11 cellular contexts compared by ENCODE assay signal in genomic region chr10:114684822-114685209, GRCh38. TPM values are rescaled to one million over a fixed set of nuclear protein-coding genes. Genes with fewer than 3 reads are reported as not detected.
DNase-seq lines count a peak whose midpoint lies in the region; ATAC-seq and TF ChIP-seq lines count a peak whose summit lies in the region.
"Had no signal": no experiment of that assay in that cellular context is flagged by ENCODE, and none has a peak within 500 bp of the region (broad histone marks: within the 10 kb centered on the region; RNA-seq: fewer than 3 reads in every experiment).

No MANE protein-coding gene starts in this region.

- H3K4me3 ChIP-seq in Panc1 (ENCODE audit: low read depth in 2 of 2, low read length in 2 of 2) = peak overlapping the region; percentile 48 to 55
- no peak overlapping the region for H3K4me3 ChIP-seq in muscle layer of duodenum (ENCODE audit: low read depth in 1 of 2, low read length in 2 of 2)

- in situ Hi-C loops in ACHN (cut with HindIII; ENCODE audit: low pct_ligation_motif_present, low pct_unique_long_range_greater_than_20kb, low sequenced_read_pairs) = no loop called here
- in situ Hi-C loops in Panc1 (cut with HindIII; ENCODE audit: low pct_unique_long_range_greater_than_20kb, low sequenced_read_pairs) = no loop called here

- TF ChIP-seq CTCF in Panc1 (IDR thresholded peaks at IDR 0.05) = no peak

- POLR2A ChIA-PET in Panc1 (lab: Charles Lee) = interaction anchor here (0.6 to 1.5 kb wide), 3 partner anchors 13 to 536 kb away, joined by 3 to 6 read pairs (median 5); no protein-coding TSS in a partner anchor

- CTCF ChIA-PET in Panc1 (lab: Charles Lee) = interaction anchor here (1.6 kb wide), 1 partner anchor 10 kb away, joined by 5 read pairs; no protein-coding TSS in a partner anchor

- DNase-seq in ACHN = peak; percentile 92
- no peak for DNase-seq in Panc1 (ENCODE audit: low read depth, low spot score)
- DNase-seq in activated CD8-positive, alpha-beta memory T cell treated with anti-CD3 and anti-CD28 coated beads, Interleukin-2, amount 50 U/mL, for 4 hours = no peak
- DNase-seq in effector CD4-positive, alpha-beta T cell = no peak
- no peak for DNase-seq in germinal center (ENCODE audit: low spot score)
- DNase-seq in stimulated activated CD4-positive, alpha-beta T cell treated with anti-CD3 and anti-CD28 coated beads, Interleukin-15, amount 100 ng/mL, for 24 hours = no peak
- DNase-seq: T-helper 1 cell had no signal

- H3K27me3 ChIP-seq in Panc1 (ENCODE audit: control insufficient read depth, insufficient read depth, low read length) (no peaks in the 10 kb centered on the region), muscle layer of duodenum (ENCODE audit: low read depth, low read length) (no peaks in the 10 kb centered on the region)

- intact Hi-C loops in Panc1 (cut with micrococcal nuclease; ENCODE audit: unreplicated experiment) = loop anchor here (5.0 kb wide), 1 partner anchor 53 kb away; no protein-coding TSS in a partner anchor

- H3K36me3 ChIP-seq in Panc1 (ENCODE audit: control insufficient read depth, insufficient read depth, low read length) (no peaks in the 10 kb centered on the region), muscle layer of duodenum (ENCODE audit: control insufficient read depth in 1 of 2, insufficient read depth in 2 of 2, low read length in 2 of 2) (no peaks in the 10 kb centered on the region)

- H3K27ac ChIP-seq in Panc1 (ENCODE audit: low read length) (peak overlapping the region; percentile 100), muscle layer of duodenum (ENCODE audit: low read length) (peak overlapping the region; percentile 83)
- H3K27ac ChIP-seq: C4-2B, KMS-11 had no signal

- H3K4me1 ChIP-seq in Panc1 (ENCODE audit: control insufficient read depth, insufficient read depth, low read length) (peaks cover 84% of the 10 kb centered on the region), muscle layer of duodenum (ENCODE audit: control insufficient read depth in 1 of 2, insufficient read depth in 2 of 2, low read length in 2 of 2) (no peaks in the 10 kb centered on the region)

- H3K9me3 ChIP-seq in Panc1 (ENCODE audit: control insufficient read depth, insufficient read depth, low read depth, low read length) (no peaks in the 10 kb centered on the region), muscle layer of duodenum (ENCODE audit: control insufficient read depth in 1 of 2, low read length in 2 of 2) (no peaks in the 10 kb centered on the region)

- ATAC-seq in Panc1 = peak; percentile 51
- peak; percentile 24 for ATAC-seq in esophagus mucosa

- BruUV-seq in Panc1 (replicated peaks; lab: Mats Ljungman, UMichigan) = no TSS peak

RNA-seq across cellular contexts. Expression of gene ABLIM1, which starts 26.7 kb away (rescaled TPM):
- total RNA-seq in Panc1 (2021; ENCODE audit: unreplicated experiment) (274 TPM), esophagus mucosa (304 TPM)
- 97.4 TPM for polyA plus RNA-seq in Panc1 (2012; ENCODE audit: insufficient read length)

Comparison
In these comparisons a context has a peak if more than half of its experiments do, and no peak if none do; other contexts are left out.
1. H3K4me3 ChIP-seq: peak in Panc1 (2 of 2); none in muscle layer of duodenum (0 of 2).